In the genomic region with DNA sequence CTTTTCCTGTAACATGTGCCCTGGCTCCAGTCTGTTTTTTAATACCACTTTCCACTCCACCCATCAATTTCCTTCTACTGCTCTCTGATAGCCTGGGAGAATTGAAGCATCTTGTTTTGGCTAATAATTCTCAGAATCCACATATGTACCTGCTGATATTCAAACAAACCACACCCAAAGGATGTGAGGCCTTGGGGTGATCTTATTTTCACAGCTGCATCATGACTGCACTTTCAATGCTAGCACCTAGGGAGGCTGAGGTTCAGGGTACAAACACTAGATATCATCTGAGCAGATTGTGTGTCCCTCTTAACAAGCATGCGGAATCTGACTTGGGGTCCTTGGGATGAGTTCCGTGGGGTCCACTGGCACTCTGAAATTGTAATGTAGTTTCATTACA, we compare ENCODE assay signal across 25 cellular contexts. TPM values are rescaled to one million over a fixed set of nuclear protein-coding genes. Genes with fewer than 3 reads are reported as not detected.
"Had no signal": no experiment of that assay in that cellular context is flagged by ENCODE, and none has a peak within 500 bp of the region (broad histone marks: within the 10 kb centered on the region; RNA-seq: fewer than 3 reads in every experiment).

No MANE protein-coding gene starts in this region.

- H3K27ac Mint-ChIP-seq: activated CD8-positive, alpha-beta T cell treated with anti-CD3 and anti-CD28 coated beads for 36 hours; activated naive CD4-positive, alpha-beta T cell treated with anti-CD3 and anti-CD28 coated beads, Interleukin-2, amount 50 U/mL, for 72 hours; activated T-cell treated with anti-CD3 and anti-CD28 coated beads, Interleukin-2, amount 50 U/mL, for 72 hours; WTC11 had no signal

- H3K4me3 Mint-ChIP-seq: activated CD8-positive, alpha-beta T cell treated with anti-CD3 and anti-CD28 coated beads for 36 hours; activated T-cell treated with anti-CD3 and anti-CD28 coated beads, Interleukin-2, amount 50 U/mL, for 72 hours; WTC11 had no signal

- H3K27me3 ChIP-seq: brain microvascular endothelial cell, cardiac muscle cell, MG63, Peyer's patch, SJCRH30 had no signal

- H3K4me2 ChIP-seq: KMS-11, SK-N-SH had no signal

- H3K4me3 ChIP-seq: cardiac muscle cell, MG63, Peyer's patch, SJCRH30 had no signal

- H3K9ac ChIP-seq: KMS-11, SK-N-SH had no signal

- ATAC-seq: activated CD8-positive, alpha-beta T cell treated with anti-CD3 and anti-CD28 coated beads for 36 hours; activated naive CD4-positive, alpha-beta T cell treated with anti-CD3 and anti-CD28 coated beads, Interleukin-2, amount 50 U/mL, for 72 hours; activated T-cell treated with anti-CD3 and anti-CD28 coated beads, Interleukin-2, amount 50 U/mL, for 72 hours; WTC11 had no signal

- H3K4me1 ChIP-seq: Peyer's patch, SJCRH30 had no signal

- H3K36me3 Mint-ChIP-seq: activated naive CD4-positive, alpha-beta T cell treated with anti-CD3 and anti-CD28 coated beads, Interleukin-2, amount 50 U/mL, for 72 hours; WTC11 had no signal

- H3K9me3 ChIP-seq: SJCRH30, SK-N-SH had no signal

- H3K9me3 Mint-ChIP-seq: activated CD8-positive, alpha-beta T cell treated with anti-CD3 and anti-CD28 coated beads for 36 hours; activated naive CD4-positive, alpha-beta T cell treated with anti-CD3 and anti-CD28 coated beads, Interleukin-2, amount 50 U/mL, for 72 hours had no signal

- H3K9me2 ChIP-seq: SK-N-SH had no signal

- H3K36me3 ChIP-seq: brain microvascular endothelial cell, cardiac muscle cell, MG63, Peyer's patch, SJCRH30 had no signal

- DNase-seq: activated CD4-positive, alpha-beta T cell treated with anti-CD3 and anti-CD28 coated beads for 48 hours; activated CD4-positive, CD25-positive, alpha-beta regulatory T cell treated with anti-CD3 and anti-CD28 coated beads, Interleukin-2, amount 50 U/mL, for 72 hours; activated CD8-positive, alpha-beta memory T cell treated with anti-CD3 and anti-CD28 coated beads, Interleukin-2, amount 50 U/mL, for 4 hours; activated CD8-positive, alpha-beta T cell treated with anti-CD3 and anti-CD28 coated beads for 36 hours; activated T-cell treated with anti-CD3 and anti-CD28 coated beads, Interleukin-2, amount 50 U/mL, for 72 hours; brain microvascular endothelial cell; MG63; NCI-H1105; NCI-H1436; NCI-H1694 treated with DMSO at 0.1 percent for 48 hours; NCI-H2029 treated with DMSO at 0.1 percent for 48 hours; NCI-H510A treated with DMSO at 0.1 percent for 48 hours; NCI-H774; NK-92 treated with Interleukin-12 subunit alpha and Interleukin-12 subunit beta, amount 100 ng/mL, for 24 hours; Peyer's patch; Right ventricle myocardium superior; SJCRH30; SK-N-SH; T-helper 9 cell had no signal

- H3K4me1 Mint-ChIP-seq: WTC11 had no signal

- H3K27ac ChIP-seq: brain microvascular endothelial cell, cardiac muscle cell, KMS-11, Peyer's patch, RWPE1, SJCRH30 had no signal

RNA-seq across cellular contexts. Expression of a gene that starts 12.7 kb away (rescaled TPM):
- total RNA-seq: activated CD8-positive, alpha-beta T cell treated with anti-CD3 and anti-CD28 coated beads for 36 hours; SJCRH30; T-helper 1 cell treated with Interleukin-12 subunit alpha and Interleukin-12 subunit beta and Interleukin-4 antibody, amounts not matched to agents 30 ng/mL and 1 ng/mL, for 36 hours had no signal
